9 cellular contexts compared by ENCODE assay signal in the genomic region with DNA sequence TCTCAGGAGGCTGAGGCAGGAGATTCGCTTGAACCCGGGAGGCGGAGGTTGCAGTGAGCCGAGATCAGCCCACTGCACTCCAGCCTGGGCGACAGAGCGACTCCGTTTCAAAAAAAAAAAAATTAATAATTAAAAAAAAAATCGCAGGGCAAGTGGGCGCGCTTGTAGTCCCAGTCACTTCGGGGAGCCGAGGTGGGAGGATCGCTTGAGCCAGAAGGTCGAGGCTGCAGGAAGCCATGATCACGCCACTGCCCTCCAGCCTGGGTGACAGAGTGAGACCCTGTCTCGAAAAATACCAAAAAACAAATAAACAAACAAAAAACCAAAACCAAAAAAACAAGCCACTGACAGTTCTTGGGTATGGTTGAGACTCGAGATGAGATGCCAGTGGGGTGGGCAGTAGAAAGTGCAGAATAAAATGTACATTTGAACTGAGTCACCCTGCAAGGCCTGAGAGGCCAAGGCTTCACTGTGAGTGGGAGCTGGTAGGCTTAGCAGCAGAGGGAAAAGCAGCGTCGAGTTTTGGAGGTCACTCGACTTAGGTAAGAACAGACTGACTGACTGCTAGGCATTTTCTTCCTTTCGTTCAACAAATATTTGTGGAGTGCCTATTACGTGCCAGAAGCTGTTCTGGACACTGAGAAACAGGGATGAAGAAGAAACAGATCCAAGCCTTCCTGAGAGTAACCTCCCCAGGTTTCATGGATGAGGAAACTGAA. TPM values are rescaled to one million over a fixed set of nuclear protein-coding genes. Genes with fewer than 3 reads are reported as not detected.
DNase-seq lines count a peak whose midpoint lies in the region; ATAC-seq, FAIRE-seq and TF ChIP-seq lines count a peak whose summit lies in the region.
"Had no signal": no experiment of that assay in that cellular context is flagged by ENCODE, and none has a peak within 500 bp of the region (broad histone marks: within the 10 kb centered on the region; RNA-seq: fewer than 3 reads in every experiment).

No MANE protein-coding gene starts in this region.

- H4K20me1 ChIP-seq in keratinocyte (ENCODE audit: control insufficient read depth, extremely low read depth, insufficient read depth, low read length): peaks cover 9% of the 10 kb centered on the region

- peaks cover 29% of the 10 kb centered on the region for H3K4me1 ChIP-seq in CD4-positive, CD25-positive, alpha-beta regulatory T cell (ENCODE audit: control insufficient read depth, insufficient read depth, low read length, poor library complexity, severe bottlenecking)
- peaks cover 30% of the 10 kb centered on the region for H3K4me1 ChIP-seq in keratinocyte (ENCODE audit: control insufficient read depth, extremely low read depth, insufficient read depth, low read length)

- TF ChIP-seq CTCF in keratinocyte (optimal IDR thresholded peaks at IDR 0.05 in 1 of 3, IDR thresholded peaks at IDR 0.05 in 1 of 3, conservative IDR thresholded peaks at IDR 0.05 in 1 of 3; ENCODE audit: extremely low read depth in 1 of 3, insufficient read depth in 2 of 3, low read length in 3 of 3): no peak

- no peak for FAIRE-seq in keratinocyte (lab: Jason Lieb, UNC)

- no peaks in the 10 kb centered on the region for H3K27me3 ChIP-seq in CD4-positive, CD25-positive, alpha-beta regulatory T cell (ENCODE audit: control insufficient read depth, insufficient read depth, low read length)
- H3K27me3 ChIP-seq in keratinocyte (ENCODE audit: control insufficient read depth, extremely low read depth, insufficient read depth, low read length): no peaks in the 10 kb centered on the region

- peak overlapping the region; percentile 74 for H2AFZ ChIP-seq in keratinocyte (ENCODE audit: control insufficient read depth, low read length)

- peak overlapping the region; percentile 89 to 98 (median 97) for H3K27ac Mint-ChIP-seq in CD4-positive, CD25-positive, alpha-beta regulatory T cell
- H3K27ac Mint-ChIP-seq in activated naive CD4-positive, alpha-beta T cell treated with anti-CD3 and anti-CD28 coated beads, Interleukin-2, amount 50 U/mL, for 24 hours: peak overlapping the region; percentile 96
- peak overlapping the region; percentile 99 for H3K27ac Mint-ChIP-seq in stimulated activated naive B cell treated with anti-CD40 and anti-IgM and Interleukin-4, amounts not matched to agents 10 μg/mL and 1 μg/mL and 100 μg/mL, for 72 hours

- dilution Hi-C loops in keratinocyte (cut with MboI; ENCODE audit: extremely low pct_ligation_motif_present, low sequenced_read_pairs): no loop called here

- H3K4me1 Mint-ChIP-seq in CD4-positive, CD25-positive, alpha-beta regulatory T cell: peaks cover 11 to 35% (median 22%) of the 10 kb centered on the region in 4 donors
- peaks cover 32% of the 10 kb centered on the region for H3K4me1 Mint-ChIP-seq in activated naive CD4-positive, alpha-beta T cell treated with anti-CD3 and anti-CD28 coated beads, Interleukin-2, amount 50 U/mL, for 24 hours
- H3K4me1 Mint-ChIP-seq in stimulated activated naive B cell treated with anti-CD40 and anti-IgM and Interleukin-4, amounts not matched to agents 10 μg/mL and 1 μg/mL and 100 μg/mL, for 72 hours: peaks cover 7 to 38% of the 10 kb centered on the region in 2 donors

- H3K36me3 ChIP-seq in CD4-positive, CD25-positive, alpha-beta regulatory T cell (ENCODE audit: control insufficient read depth, insufficient read depth, low read length): peaks cover 21% of the 10 kb centered on the region
- H3K36me3 ChIP-seq in keratinocyte (ENCODE audit: control insufficient read depth in 2 of 2, extremely low read depth in 1 of 2, insufficient read depth in 2 of 2, low read length in 2 of 2): peaks cover 11 to 14% of the 10 kb centered on the region in 2 experiments

- peak overlapping the region; percentile 89 for H3K27ac ChIP-seq in CD4-positive, CD25-positive, alpha-beta regulatory T cell (ENCODE audit: insufficient read depth, low read length, poor library complexity, severe bottlenecking)
- H3K27ac ChIP-seq in keratinocyte (ENCODE audit: control insufficient read depth, insufficient read depth, low read length): peak overlapping the region; percentile 92

- peaks cover 9% of the 10 kb centered on the region for H3K36me3 Mint-ChIP-seq in CD4-positive, CD25-positive, alpha-beta regulatory T cell
- H3K36me3 Mint-ChIP-seq in activated naive CD4-positive, alpha-beta T cell treated with anti-CD3 and anti-CD28 coated beads, Interleukin-2, amount 50 U/mL, for 24 hours: peaks cover 22% of the 10 kb centered on the region
- H3K36me3 Mint-ChIP-seq in stimulated activated naive B cell treated with anti-CD40 and anti-IgM and Interleukin-4, amounts not matched to agents 10 μg/mL and 1 μg/mL and 100 μg/mL, for 72 hours: peaks cover 21 to 34% of the 10 kb centered on the region in 2 donors

- peak overlapping the region; percentile 74 for H3K4me2 ChIP-seq in keratinocyte (ENCODE audit: control insufficient read depth, extremely low read depth, insufficient read depth, low read depth, low read length)

- ATAC-seq in CD4-positive, CD25-positive, alpha-beta regulatory T cell (ENCODE audit: low read depth in 2 of 2): no peak
- ATAC-seq in HG03095 (IDR thresholded peaks at IDR 0.05; ENCODE audit: unreplicated experiment) (peak; percentile 0), GM18505 (IDR thresholded peaks at IDR 0.05; ENCODE audit: unreplicated experiment) (no peak)
- no peak for ATAC-seq in stimulated activated naive B cell treated with anti-CD40 and anti-IgM and Interleukin-4, amounts not matched to agents 10 μg/mL and 1 μg/mL and 100 μg/mL, for 72 hours (replicated peaks)

- H3K79me2 ChIP-seq in keratinocyte (ENCODE audit: control insufficient read depth, insufficient read depth, low read length): peaks cover 38% of the 10 kb centered on the region

- H3K4me3 Mint-ChIP-seq in CD4-positive, CD25-positive, alpha-beta regulatory T cell: peak overlapping the region; percentile 95 to 99 (median 98)
- peak overlapping the region; percentile 98 for H3K4me3 Mint-ChIP-seq in activated naive CD4-positive, alpha-beta T cell treated with anti-CD3 and anti-CD28 coated beads, Interleukin-2, amount 50 U/mL, for 24 hours
- peak overlapping the region; percentile 96 to 99 for H3K4me3 Mint-ChIP-seq in stimulated activated naive B cell treated with anti-CD40 and anti-IgM and Interleukin-4, amounts not matched to agents 10 μg/mL and 1 μg/mL and 100 μg/mL, for 72 hours

- H3K9ac ChIP-seq in keratinocyte (ENCODE audit: control insufficient read depth, extremely low read depth, insufficient read depth, low read length): peak overlapping the region; percentile 97

- DNase-seq in CD4-positive, CD25-positive, alpha-beta regulatory T cell: no peak
- DNase-seq in keratinocyte (ENCODE audit: low read depth, low spot score) (no peak), NCI-H2227 (lab: John Stamatoyannopoulos, UW; ENCODE audit: unreplicated experiment) (no peak), D341Med (ENCODE audit: low spot score) (no peak)
- DNase-seq in stimulated activated naive B cell treated with anti-CD40 and anti-IgM and Interleukin-4, amounts not matched to agents 10 μg/mL and 1 μg/mL and 100 μg/mL, for 72 hours: no peak

- H3K4me3 ChIP-seq in CD4-positive, CD25-positive, alpha-beta regulatory T cell (ENCODE audit: low read depth, low read length): peak overlapping the region; percentile 73
- peak overlapping the region in 2 of 3 experiments; percentile 52 to 100 for H3K4me3 ChIP-seq in keratinocyte (ENCODE audit: control insufficient read depth in 2 of 3, extremely low read depth in 1 of 3, insufficient read depth in 2 of 3, low read depth in 1 of 3, low read length in 3 of 3)

- H3K27me3 Mint-ChIP-seq in CD4-positive, CD25-positive, alpha-beta regulatory T cell: no peaks in the 10 kb centered on the region
- H3K27me3 Mint-ChIP-seq in activated naive CD4-positive, alpha-beta T cell treated with anti-CD3 and anti-CD28 coated beads, Interleukin-2, amount 50 U/mL, for 24 hours: no peaks in the 10 kb centered on the region
- H3K27me3 Mint-ChIP-seq in stimulated activated naive B cell treated with anti-CD40 and anti-IgM and Interleukin-4, amounts not matched to agents 10 μg/mL and 1 μg/mL and 100 μg/mL, for 72 hours: no peaks in the 10 kb centered on the region

- no peak for TF ChIP-seq POLR2A in GM18505 (IDR thresholded peaks at IDR 0.05; ENCODE audit: borderline replicate concordance, extremely low read depth, insufficient read depth, insufficient read length)

- H3K9me1 ChIP-seq in keratinocyte (ENCODE audit: control insufficient read depth, extremely low read depth, insufficient read depth, low read length): no peaks in the 10 kb centered on the region

- H3K9me3 ChIP-seq in CD4-positive, CD25-positive, alpha-beta regulatory T cell (ENCODE audit: control insufficient read depth in 2 of 2, low read length in 2 of 2): no peaks in the 10 kb centered on the region
- no peaks in the 10 kb centered on the region for H3K9me3 ChIP-seq in keratinocyte (ENCODE audit: control insufficient read depth, low read depth, low read length)

- H3K9me3 Mint-ChIP-seq in CD4-positive, CD25-positive, alpha-beta regulatory T cell: no peaks in the 10 kb centered on the region
- no peaks in the 10 kb centered on the region for H3K9me3 Mint-ChIP-seq in activated naive CD4-positive, alpha-beta T cell treated with anti-CD3 and anti-CD28 coated beads, Interleukin-2, amount 50 U/mL, for 24 hours
- H3K9me3 Mint-ChIP-seq in stimulated activated naive B cell treated with anti-CD40 and anti-IgM and Interleukin-4, amounts not matched to agents 10 μg/mL and 1 μg/mL and 100 μg/mL, for 72 hours: no peaks in the 10 kb centered on the region

RNA-seq across cellular contexts. Expression of gene LDHA, which starts 0.6 kb away (rescaled TPM):
- 234 TPM for total RNA-seq in CD4-positive, CD25-positive, alpha-beta regulatory T cell
- 100 to 1,000 TPM; 361 to 569 (median 446) TPM for polyA plus RNA-seq in CD4-positive, CD25-positive, alpha-beta regulatory T cell
- 1,969 to 3,668 TPM (median 2,339 TPM) in 3 replicates for polyA plus RNA-seq in keratinocyte
- 2,639 TPM for polyA plus RNA-seq in keratinocyte (2011; ENCODE audit: low read depth)
- polyA plus RNA-seq in keratinocyte (2011; cell fraction: cytosol; rRNA removed): 2,323 and 3,371 TPM in 2 replicates
- 1,181 and 1,542 TPM in 2 replicates for polyA plus RNA-seq in keratinocyte (2011; cell fraction: nucleus; rRNA removed)
- polyA plus RNA-seq in keratinocyte (2012; ENCODE audit: low replicate concordance): 1,656 and 1,816 TPM in 2 replicates
- polyA minus RNA-seq in keratinocyte: 472 to 2,685 TPM (median 2,354 TPM) in 3 replicates
- polyA minus RNA-seq in keratinocyte (2011; cell fraction: cytosol; rRNA and poly(A)+ RNA removed): 2,926 TPM
- polyA minus RNA-seq in keratinocyte (2011; cell fraction: nucleus; rRNA and poly(A)+ RNA removed): 416 and 978 TPM in 2 replicates

RNA-seq across cellular contexts. Expression of gene LDHC, which starts 18.4 kb away (rescaled TPM):
- not detected for total RNA-seq in CD4-positive, CD25-positive, alpha-beta regulatory T cell
- 1 to 10 TPM in 1 of 4 donors, not detected in 3; 3.1 TPM for polyA plus RNA-seq in CD4-positive, CD25-positive, alpha-beta regulatory T cell
- polyA plus RNA-seq in keratinocyte: 0.10 TPM in 1 of 3 replicates, not detected in the others
- 0.17 TPM for polyA plus RNA-seq in keratinocyte (2011; ENCODE audit: low read depth)
- polyA plus RNA-seq in keratinocyte (2011; cell fraction: cytosol; rRNA removed): 0.11 TPM in 1 of 2 replicates, not detected in the other
- polyA plus RNA-seq in keratinocyte (2011; cell fraction: nucleus; rRNA removed): not detected in 2 replicates
- 0.44 TPM in 1 of 2 replicates, not detected in the other for polyA plus RNA-seq in keratinocyte (2012; ENCODE audit: low replicate concordance)
- polyA minus RNA-seq in keratinocyte: not detected in 3 replicates
- not detected for polyA minus RNA-seq in keratinocyte (2011; cell fraction: cytosol; rRNA and poly(A)+ RNA removed)
- not detected in 2 replicates for polyA minus RNA-seq in keratinocyte (2011; cell fraction: nucleus; rRNA and poly(A)+ RNA removed)
- total RNA-seq: left cardiac atrium had no signal
